Comparison of ENCODE assay signal across 19 cellular contexts in genomic region chr6:41409489-41409888, GRCh38.
DNase-seq lines count a peak whose midpoint lies in the region; ATAC-seq and TF ChIP-seq lines count a peak whose summit lies in the region.
"Had no signal": no experiment of that assay in that cellular context is flagged by ENCODE, and none has a peak within 500 bp of the region (broad histone marks: within the 10 kb centered on the region; RNA-seq: fewer than 3 reads in every experiment).

No MANE protein-coding gene starts in this region.

- H3K9ac ChIP-seq in HUES6 (ENCODE audit: low read length) (no peak overlapping the region), endodermal cell (ENCODE audit: extremely low read depth, low read length, poor library complexity, severe bottlenecking) (no peak overlapping the region), iPS-20b (ENCODE audit: low read depth, low read length) (no peak overlapping the region)

- H3K27ac ChIP-seq in HUES6 (ENCODE audit: low read depth, low read length) = no peak overlapping the region
- no peak overlapping the region for H3K27ac ChIP-seq in endodermal cell (ENCODE audit: low read depth, low read length)
- H3K27ac ChIP-seq in iPS-20b (ENCODE audit: low read length) = no peak overlapping the region

- no peak for ATAC-seq in HG03108 (IDR thresholded peaks at IDR 0.05; ENCODE audit: unreplicated experiment)
- ATAC-seq: HCT116, K562 had no signal

- in situ Hi-C loops in HAP-1 (cut with MboI; ENCODE audit: low sequenced_read_pairs) = no loop called here

- peak overlapping the region; percentile 12 for H3K4me3 Mint-ChIP-seq in endodermal cell
- H3K4me3 Mint-ChIP-seq: CD4-positive, CD25-positive, alpha-beta regulatory T cell; CD8-positive, alpha-beta memory T cell; HFFc6 had no signal

- H3K4me1 Mint-ChIP-seq in endodermal cell = peaks cover 34% of the 10 kb centered on the region
- H3K4me1 Mint-ChIP-seq: CD4-positive, CD25-positive, alpha-beta regulatory T cell; CD8-positive, alpha-beta memory T cell had no signal

- peaks cover 98% of the 10 kb centered on the region for H3K27me3 Mint-ChIP-seq in endodermal cell (ENCODE audit: insufficient read depth)

- H3K27me3 ChIP-seq in HUES6 (ENCODE audit: control insufficient read depth, insufficient read depth, low read length) (peaks cover 100% of the 10 kb centered on the region), endodermal cell (ENCODE audit: control insufficient read depth, insufficient read depth, low read length, poor library complexity, severe bottlenecking) (peaks cover 100% of the 10 kb centered on the region), iPS-20b (ENCODE audit: insufficient read depth, low read length) (peaks cover 100% of the 10 kb centered on the region), HAP-1 (ENCODE audit: low read depth) (peaks cover 13% of the 10 kb centered on the region)

- peaks cover 35% of the 10 kb centered on the region for H3K4me1 ChIP-seq in HUES6 (ENCODE audit: control insufficient read depth, insufficient read depth, low read length)
- no peaks in the 10 kb centered on the region for H3K4me1 ChIP-seq in endodermal cell (ENCODE audit: control insufficient read depth, insufficient read depth, low read length)
- peaks cover 11% of the 10 kb centered on the region; the same call in 1 of the 2 replicates for H3K4me1 ChIP-seq in iPS-20b (ENCODE audit: insufficient read depth, low read length)
- H3K4me1 ChIP-seq in HAP-1 = no peaks in the 10 kb centered on the region
- H3K4me1 ChIP-seq: BE2C had no signal

- TF ChIP-seq CTCF in endodermal cell (conservative IDR thresholded peaks at IDR 0.05) = no peak

- DNase-seq in endodermal cell (no peak), COR-L47 (lab: John Stamatoyannopoulos, UW) (no peak), HAP-1 (ENCODE audit: low spot score in 2 of 2) (no peak), hypothalamus (lab: John Stamatoyannopoulos, UW) (no peak)
- DNase-seq: ACHN; BE2C; CD4-positive, CD25-positive, alpha-beta regulatory T cell; CD8-positive, alpha-beta memory T cell; DMS153; DMS79; GDM1; GOT3; HFFc6; IMR-90 had no signal

- no peak overlapping the region for H3K27ac Mint-ChIP-seq in endodermal cell
- H3K27ac Mint-ChIP-seq: CD4-positive, CD25-positive, alpha-beta regulatory T cell; CD8-positive, alpha-beta memory T cell; HFFc6 had no signal

- H3K9me3 Mint-ChIP-seq in endodermal cell = no peaks in the 10 kb centered on the region
- H3K9me3 Mint-ChIP-seq: HFFc6 had no signal

- H3K36me3 Mint-ChIP-seq in endodermal cell (ENCODE audit: low read depth) = no peaks in the 10 kb centered on the region
- H3K36me3 Mint-ChIP-seq: CD4-positive, CD25-positive, alpha-beta regulatory T cell; CD8-positive, alpha-beta memory T cell had no signal

- H3K36me3 ChIP-seq in HUES6 (ENCODE audit: control insufficient read depth, insufficient read depth, low read length) (no peaks in the 10 kb centered on the region), endodermal cell (ENCODE audit: control insufficient read depth, insufficient read depth, low read length) (no peaks in the 10 kb centered on the region), iPS-20b (ENCODE audit: insufficient read depth, low read depth, low read length) (no peaks in the 10 kb centered on the region), HAP-1 (replicated peaks) (no peaks in the 10 kb centered on the region)
- H3K36me3 ChIP-seq: BE2C had no signal

- WGBS in endodermal cell (ENCODE audit: insufficient coverage in 1 of 2, insufficient read length in 1 of 2), 2 experiments = 20 to 41% methylated on average over 1 to 4 of the region's 5 CpGs

- H3K9me3 ChIP-seq in HUES6 (ENCODE audit: control insufficient read depth, insufficient read depth, low read depth, low read length) (peaks cover 5% of the 10 kb centered on the region; the same call in 1 of the 2 replicates), endodermal cell (ENCODE audit: control insufficient read depth, low read length) (no peaks in the 10 kb centered on the region), iPS-20b (ENCODE audit: insufficient read depth, low read depth, low read length) (no peaks in the 10 kb centered on the region), HAP-1 (no peaks in the 10 kb centered on the region)
- H3K9me3 ChIP-seq: BE2C had no signal

- peak overlapping the region; percentile 38; the same call in 1 of the 2 replicates for H3K4me3 ChIP-seq in HUES6 (ENCODE audit: low read depth, low read length)
- H3K4me3 ChIP-seq in endodermal cell (ENCODE audit: low read length) = peak overlapping the region; percentile 29
- H3K4me3 ChIP-seq in iPS-20b (ENCODE audit: low read length) = peak overlapping the region; percentile 50; the same call in 1 of the 2 replicates
- no peak overlapping the region for H3K4me3 ChIP-seq in HAP-1
- H3K4me3 ChIP-seq: K562 had no signal
